In genomic region chr16:75550211-75550662, GRCh38 we compare ENCODE assay signal across 8 cellular contexts. TPM values are rescaled to one million over a fixed set of nuclear protein-coding genes. Genes with fewer than 3 reads are reported as not detected.
DNase-seq lines count a peak whose midpoint lies in the region; ATAC-seq, FAIRE-seq and TF ChIP-seq lines count a peak whose summit lies in the region.

No MANE protein-coding gene starts in this region.

- peak; percentile 56 for ATAC-seq in GM18517 (IDR thresholded peaks at IDR 0.05; ENCODE audit: unreplicated experiment)
- ATAC-seq in HG02943 (IDR thresholded peaks at IDR 0.05; ENCODE audit: low read depth, unreplicated experiment): peak; percentile 70
- ATAC-seq in HepG2: peak; percentile 45
- ATAC-seq in aorta (ENCODE audit: low FRiP score): peak; percentile 72

- H3K36me3 ChIP-seq in BLaER1 treated with 17β-estradiol and CSF1 and Interleukin-3, amounts not matched to agents 10 nM and 100 nM: no peaks in the 10 kb centered on the region
- H3K36me3 ChIP-seq in OCI-LY3 (replicated peaks; ENCODE audit: low read depth, low read length) (no peaks in the 10 kb centered on the region), HepG2 (replicated peaks in 1 of 2; ENCODE audit: control insufficient read depth in 1 of 2, insufficient read depth in 2 of 2, low read length in 2 of 2) (no peaks in the 10 kb centered on the region), aorta (ENCODE audit: control insufficient read depth in 1 of 2, insufficient read depth in 2 of 2, low read length in 1 of 2) (no peaks in the 10 kb centered on the region)

- CTCF ChIA-PET in HepG2 (lab: Yijun Ruan, JAX; ENCODE audit: low intra/inter-chr PET ratio, low total read pairs): no interaction called here

- TF ChIP-seq CTCF in OCI-LY3 (IDR thresholded peaks at IDR 0.05; ENCODE audit: low read depth, low read length) (peak; percentile 62), HepG2 (CRISPR knock-in tag; IDR thresholded peaks at IDR 0.05) (peak; percentile 81)

- H4K20me1 ChIP-seq in BLaER1 treated with 17β-estradiol and CSF1 and Interleukin-3, amounts not matched to agents 10 nM and 100 nM: no peaks in the 10 kb centered on the region
- H4K20me1 ChIP-seq in OCI-LY3 (ENCODE audit: insufficient read depth, low read length) (no peaks in the 10 kb centered on the region), HepG2 (ENCODE audit: insufficient read depth, low read length) (no peaks in the 10 kb centered on the region)

- POLR2A ChIA-PET in HepG2 (lab: Yijun Ruan, JAX): no interaction called here

- 76% methylated on average over 7 of the region's 7 CpGs for WGBS in HepG2 (ENCODE audit: low lambda C conversion rate)
- WGBS in aorta, 2 donors: 86 to 90% methylated on average over 7 of the region's 7 CpGs

- FAIRE-seq in HepG2 (lab: Jason Lieb, UNC): no peak

- peaks cover 15 to 38% (median 23%) of the 10 kb centered on the region in 10 experiments for H3K4me1 ChIP-seq in BLaER1 treated with 17β-estradiol and CSF1 and Interleukin-3, amounts not matched to agents 10 nM and 100 nM
- H3K4me1 ChIP-seq in OCI-LY3 (ENCODE audit: low read length) (peaks cover 13% of the 10 kb centered on the region), HepG2 (ENCODE audit: insufficient read depth, low read length) (peaks cover 12% of the 10 kb centered on the region; the same call in 1 of the 2 replicates), aorta (ENCODE audit: control insufficient read depth in 1 of 2, insufficient read depth in 2 of 2, low read length in 2 of 2) (no peaks in the 10 kb centered on the region)

- H3K9me3 ChIP-seq in BLaER1 treated with 17β-estradiol and CSF1 and Interleukin-3, amounts not matched to agents 10 nM and 100 nM (replicated peaks in 1 of 11): no peaks in the 10 kb centered on the region
- H3K9me3 ChIP-seq in OCI-LY3 (ENCODE audit: insufficient read depth, low read length) (no peaks in the 10 kb centered on the region), HepG2 (ENCODE audit: low read length) (no peaks in the 10 kb centered on the region), aorta (ENCODE audit: control insufficient read depth, low read length) (no peaks in the 10 kb centered on the region)

- TF ChIP-seq EP300 in HepG2 (IDR thresholded peaks at IDR 0.05; ENCODE audit: low read depth in 2 of 2, low read length in 2 of 2) (no peak), HepG2 (CRISPR knock-in tag; IDR thresholded peaks at IDR 0.05; ENCODE audit: borderline replicate concordance) (no peak)

- in situ Hi-C loops in HepG2 (cut with HindIII; ENCODE audit: extremely low pct_ligation_motif_present, low pct_unique_long_range_greater_than_20kb): no loop called here

- BruUV-seq in HepG2 (replicated peaks; lab: Mats Ljungman, UMichigan): no TSS peak

- H3K27ac ChIP-seq in BLaER1 treated with 17β-estradiol and CSF1 and Interleukin-3, amounts not matched to agents 10 nM and 100 nM: peak overlapping the region in 2 of 11 experiments; percentile 15 to 25; a peak in 1 of 22 replicates
- H3K27ac ChIP-seq in OCI-LY3 (ENCODE audit: low read length): no peak overlapping the region
- no peak overlapping the region for H3K27ac ChIP-seq in HepG2 (ENCODE audit: extremely low read length, insufficient read depth, low read length)
- no peak overlapping the region for H3K27ac ChIP-seq in aorta (ENCODE audit: low read depth in 1 of 2, low read length in 2 of 2)

- peaks cover 6% of the 10 kb centered on the region; the same call in 1 of the 2 replicates for H3K79me2 ChIP-seq in OCI-LY3 (ENCODE audit: low read length)
- no peaks in the 10 kb centered on the region for H3K79me2 ChIP-seq in HepG2 (ENCODE audit: insufficient read depth, low read length)

- DNase-seq in cerebellum (ENCODE audit: low spot score) (peak; percentile 83), HepG2 (ENCODE audit: low spot score) (peak; percentile 58), aorta (peak in 1 of 2 donors; percentile 61), GF-D8 (lab: John Stamatoyannopoulos, UW) (no peak)

- H2AFZ ChIP-seq in OCI-LY3 (ENCODE audit: low read depth, low read length): no peak overlapping the region
- no peak overlapping the region for H2AFZ ChIP-seq in HepG2 (ENCODE audit: low read length)

- H3K4me2 ChIP-seq in BLaER1 treated with 17β-estradiol and CSF1 and Interleukin-3, amounts not matched to agents 10 nM and 100 nM: peak overlapping the region; percentile 29 to 82 (median 47); a peak in 21 of 22 replicates
- H3K4me2 ChIP-seq in OCI-LY3 (ENCODE audit: low read length) (peak overlapping the region; percentile 32; the same call in 1 of the 2 replicates), HepG2 (ENCODE audit: low read depth, low read length) (peak overlapping the region; percentile 25; the same call in 1 of the 2 replicates)

- no peak for TF ChIP-seq POLR2A in HepG2 (IDR thresholded peaks at IDR 0.05; ENCODE audit: insufficient read depth in 1 of 2, low read depth in 2 of 2, low read length in 2 of 2)

- intact Hi-C loops in HepG2 (cut with micrococcal nuclease; ENCODE audit: unreplicated experiment) (loop anchor here (1.0 kb wide), 1 partner anchor 79 kb away; no protein-coding TSS in a partner anchor), aorta (cut with DNase I) (no loop called here)

- H3K9ac ChIP-seq in BLaER1 treated with 17β-estradiol and CSF1 and Interleukin-3, amounts not matched to agents 10 nM and 100 nM: no peak overlapping the region
- H3K9ac ChIP-seq in OCI-LY3 (ENCODE audit: low read length) (no peak overlapping the region), HepG2 (ENCODE audit: insufficient read depth, low read depth, low read length) (no peak overlapping the region)

- peak; percentile 53 for TF ChIP-seq RAD21 in HepG2 (CRISPR knock-in tag; IDR thresholded peaks at IDR 0.05)

- no peak overlapping the region for H3K4me3 ChIP-seq in BLaER1 treated with 17β-estradiol and CSF1 and Interleukin-3, amounts not matched to agents 10 nM and 100 nM
- H3K4me3 ChIP-seq in OCI-LY3 (ENCODE audit: low read length) (no peak overlapping the region), HepG2 (replicated peaks in 1 of 3; ENCODE audit: insufficient read depth in 1 of 3, low read depth in 2 of 3, low read length in 3 of 3) (no peak overlapping the region), aorta (ENCODE audit: low read length in 2 of 2) (no peak overlapping the region)

- peaks cover 0 to 15% (median 6%) of the 10 kb centered on the region in 11 experiments; a peak in 7 of 22 replicates for H3K27me3 ChIP-seq in BLaER1 treated with 17β-estradiol and CSF1 and Interleukin-3, amounts not matched to agents 10 nM and 100 nM
- no peaks in the 10 kb centered on the region for H3K27me3 ChIP-seq in OCI-LY3 (ENCODE audit: low read depth, low read length)
- H3K27me3 ChIP-seq in HepG2 (ENCODE audit: control insufficient read depth in 1 of 2, insufficient read depth in 2 of 2, low read length in 2 of 2): no peaks in the 10 kb centered on the region
- no peaks in the 10 kb centered on the region for H3K27me3 ChIP-seq in aorta (ENCODE audit: control insufficient read depth in 1 of 2, insufficient read depth in 2 of 2, low read length in 1 of 2)

RNA-seq across cellular contexts. Expression of gene TMEM231, which starts 5.8 kb away (rescaled TPM):
- total RNA-seq in cerebellum (21.2 TPM), HepG2 (2016; rRNA removed; fragmentation: Illumina TruSeq; extraction: Trizol) (2.3 and 3.5 TPM in 2 replicates), aorta (10 to 100 TPM in 1 of 2 donors, 1 to 10 TPM in 1; 6.8 to 10.3 TPM)
- 0.40 and 0.62 TPM in 2 replicates for total RNA-seq in HepG2 (2016; cell fraction: cytosol; rRNA removed; fragmentation: Illumina TruSeq; extraction: Trizol; ENCODE audit: low read depth)
- total RNA-seq in HepG2 (2016; cell fraction: insoluble cytoplasmic fraction; rRNA removed; fragmentation: Illumina TruSeq; extraction: Trizol): 1.3 and 3.4 TPM in 2 replicates
- total RNA-seq in HepG2 (2016; cell fraction: membrane; rRNA removed; fragmentation: Illumina TruSeq; extraction: Trizol): 1.2 and 1.5 TPM in 2 replicates
- total RNA-seq in HepG2 (2016; cell fraction: nucleus; rRNA removed; fragmentation: Illumina TruSeq; extraction: Trizol): 4.1 and 6.2 TPM in 2 replicates
- polyA plus RNA-seq in HepG2 (2011; rRNA removed) (7.4 TPM in 2 replicates), aorta (10 to 100 TPM in 1 of 2 donors, 1 to 10 TPM in 1; 2.3 to 11.0 TPM)
- 11.5 and 13.9 TPM in 2 replicates for polyA plus RNA-seq in HepG2 (2011; cell fraction: cytosol; rRNA removed)
- 4.4 and 5.8 TPM in 2 replicates for polyA plus RNA-seq in HepG2 (2011; cell fraction: nucleus; rRNA removed)
- polyA plus RNA-seq in HepG2 (2012): 2.3 and 2.7 TPM in 2 replicates
- 0.32 TPM in 2 replicates for polyA plus RNA-seq in HepG2 (2016; cell fraction: cytosol; fragmentation: Illumina TruSeq; extraction: Trizol; ENCODE audit: low read depth)
- polyA plus RNA-seq in HepG2 (2016; cell fraction: insoluble cytoplasmic fraction; fragmentation: Illumina TruSeq; extraction: Trizol; ENCODE audit: low read depth): 1.7 and 2.3 TPM in 2 replicates
- 1.2 and 1.3 TPM in 2 replicates for polyA plus RNA-seq in HepG2 (2016; cell fraction: membrane; fragmentation: Illumina TruSeq; extraction: Trizol; ENCODE audit: low read depth)
- 8.3 and 8.5 TPM in 2 replicates for polyA plus RNA-seq in HepG2 (2016; cell fraction: nucleus; fragmentation: Illumina TruSeq; extraction: Trizol; ENCODE audit: insufficient read depth, low read depth)
- polyA minus RNA-seq in HepG2 (2011; rRNA and poly(A)+ RNA removed; ENCODE audit: low replicate concordance): 19.5 and 53.3 TPM in 2 replicates
- 5.1 and 7.1 TPM in 2 replicates for polyA minus RNA-seq in HepG2 (2011; cell fraction: cytosol; rRNA and poly(A)+ RNA removed)
- 2.4 and 2.6 TPM in 2 replicates for polyA minus RNA-seq in HepG2 (2011; cell fraction: nucleus; rRNA and poly(A)+ RNA removed)

RNA-seq across cellular contexts. Expression of gene CHST5, which starts 14.3 kb away (rescaled TPM):
- total RNA-seq in cerebellum (0.45 TPM), HepG2 (2016; rRNA removed; fragmentation: Illumina TruSeq; extraction: Trizol) (not detected in 2 replicates), aorta (not detected)
- total RNA-seq in HepG2 (2016; cell fraction: cytosol; rRNA removed; fragmentation: Illumina TruSeq; extraction: Trizol; ENCODE audit: low read depth): not detected in 2 replicates
- total RNA-seq in HepG2 (2016; cell fraction: insoluble cytoplasmic fraction; rRNA removed; fragmentation: Illumina TruSeq; extraction: Trizol): not detected in 2 replicates
- not detected in 2 replicates for total RNA-seq in HepG2 (2016; cell fraction: membrane; rRNA removed; fragmentation: Illumina TruSeq; extraction: Trizol)
- total RNA-seq in HepG2 (2016; cell fraction: nucleus; rRNA removed; fragmentation: Illumina TruSeq; extraction: Trizol): not detected in 2 replicates
- polyA plus RNA-seq in HepG2 (2011; rRNA removed) (0.05 TPM in 1 of 2 replicates, not detected in the other), aorta (1 to 10 TPM in 1 of 2 donors, under 1 TPM in 1; 0.97 to 1.5 TPM)
- polyA plus RNA-seq in HepG2 (2011; cell fraction: cytosol; rRNA removed): not detected in 2 replicates
- 0.05 TPM in 1 of 2 replicates, not detected in the other for polyA plus RNA-seq in HepG2 (2011; cell fraction: nucleus; rRNA removed)
- polyA plus RNA-seq in HepG2 (2012): not detected in 2 replicates
- polyA plus RNA-seq in HepG2 (2016; cell fraction: cytosol; fragmentation: Illumina TruSeq; extraction: Trizol; ENCODE audit: low read depth): not detected in 2 replicates
- not detected in 2 replicates for polyA plus RNA-seq in HepG2 (2016; cell fraction: insoluble cytoplasmic fraction; fragmentation: Illumina TruSeq; extraction: Trizol; ENCODE audit: low read depth)
- polyA plus RNA-seq in HepG2 (2016; cell fraction: membrane; fragmentation: Illumina TruSeq; extraction: Trizol; ENCODE audit: low read depth): not detected in 2 replicates
- 0.57 and 1.3 TPM in 2 replicates for polyA plus RNA-seq in HepG2 (2016; cell fraction: nucleus; fragmentation: Illumina TruSeq; extraction: Trizol; ENCODE audit: insufficient read depth, low read depth)
- 0.30 TPM in 1 of 2 replicates, not detected in the other for polyA minus RNA-seq in HepG2 (2011; rRNA and poly(A)+ RNA removed; ENCODE audit: low replicate concordance)
- polyA minus RNA-seq in HepG2 (2011; cell fraction: cytosol; rRNA and poly(A)+ RNA removed): not detected in 2 replicates
- polyA minus RNA-seq in HepG2 (2011; cell fraction: nucleus; rRNA and poly(A)+ RNA removed): not detected in 2 replicates

RNA-seq across cellular contexts. Expression of gene GABARAPL2, which starts 15.9 kb away (rescaled TPM):
- total RNA-seq in cerebellum (62.2 TPM), HepG2 (2016; rRNA removed; fragmentation: Illumina TruSeq; extraction: Trizol) (76.4 and 82.4 TPM in 2 replicates), aorta (100 to 1,000 TPM; 106 to 154 TPM)
- 25.3 and 25.9 TPM in 2 replicates for total RNA-seq in HepG2 (2016; cell fraction: cytosol; rRNA removed; fragmentation: Illumina TruSeq; extraction: Trizol; ENCODE audit: low read depth)
- 72.8 and 81.6 TPM in 2 replicates for total RNA-seq in HepG2 (2016; cell fraction: insoluble cytoplasmic fraction; rRNA removed; fragmentation: Illumina TruSeq; extraction: Trizol)
- total RNA-seq in HepG2 (2016; cell fraction: membrane; rRNA removed; fragmentation: Illumina TruSeq; extraction: Trizol): 40.7 and 44.8 TPM in 2 replicates
- 37.2 and 37.9 TPM in 2 replicates for total RNA-seq in HepG2 (2016; cell fraction: nucleus; rRNA removed; fragmentation: Illumina TruSeq; extraction: Trizol)
- polyA plus RNA-seq in HepG2 (2011; rRNA removed) (68.4 and 83.0 TPM in 2 replicates), aorta (100 to 1,000 TPM; 198 to 237 TPM)
- polyA plus RNA-seq in HepG2 (2011; cell fraction: cytosol; rRNA removed): 91.5 and 99.2 TPM in 2 replicates
- 31.2 and 42.4 TPM in 2 replicates for polyA plus RNA-seq in HepG2 (2011; cell fraction: nucleus; rRNA removed)
- 103 and 127 TPM in 2 replicates for polyA plus RNA-seq in HepG2 (2012)
- 30.1 and 37.1 TPM in 2 replicates for polyA plus RNA-seq in HepG2 (2016; cell fraction: cytosol; fragmentation: Illumina TruSeq; extraction: Trizol; ENCODE audit: low read depth)
- 109 and 111 TPM in 2 replicates for polyA plus RNA-seq in HepG2 (2016; cell fraction: insoluble cytoplasmic fraction; fragmentation: Illumina TruSeq; extraction: Trizol; ENCODE audit: low read depth)
- polyA plus RNA-seq in HepG2 (2016; cell fraction: membrane; fragmentation: Illumina TruSeq; extraction: Trizol; ENCODE audit: low read depth): 35.7 and 43.9 TPM in 2 replicates
- polyA plus RNA-seq in HepG2 (2016; cell fraction: nucleus; fragmentation: Illumina TruSeq; extraction: Trizol; ENCODE audit: insufficient read depth, low read depth): 65.5 and 77.4 TPM in 2 replicates
- polyA minus RNA-seq in HepG2 (2011; rRNA and poly(A)+ RNA removed; ENCODE audit: low replicate concordance): 12.0 and 14.3 TPM in 2 replicates
- polyA minus RNA-seq in HepG2 (2011; cell fraction: cytosol; rRNA and poly(A)+ RNA removed): 26.7 and 35.4 TPM in 2 replicates
- polyA minus RNA-seq in HepG2 (2011; cell fraction: nucleus; rRNA and poly(A)+ RNA removed): 20.6 and 27.5 TPM in 2 replicates

RNA-seq across cellular contexts. Expression of gene CHST6, which starts 55.0 kb away (rescaled TPM):
- total RNA-seq in cerebellum (3.1 TPM), HepG2 (2016; rRNA removed; fragmentation: Illumina TruSeq; extraction: Trizol) (0.32 and 0.91 TPM in 2 replicates), aorta (1 to 10 TPM; 2.4 to 6.0 TPM)
- total RNA-seq in HepG2 (2016; cell fraction: cytosol; rRNA removed; fragmentation: Illumina TruSeq; extraction: Trizol; ENCODE audit: low read depth): 0.09 and 0.20 TPM in 2 replicates
- 0.61 and 1.1 TPM in 2 replicates for total RNA-seq in HepG2 (2016; cell fraction: insoluble cytoplasmic fraction; rRNA removed; fragmentation: Illumina TruSeq; extraction: Trizol)
- total RNA-seq in HepG2 (2016; cell fraction: membrane; rRNA removed; fragmentation: Illumina TruSeq; extraction: Trizol): 0.28 and 0.38 TPM in 2 replicates
- 0.71 and 1.1 TPM in 2 replicates for total RNA-seq in HepG2 (2016; cell fraction: nucleus; rRNA removed; fragmentation: Illumina TruSeq; extraction: Trizol)
- polyA plus RNA-seq in HepG2 (2011; rRNA removed) (0.18 and 0.25 TPM in 2 replicates), aorta (under 1 TPM; 0.49 to 0.88 TPM)
- polyA plus RNA-seq in HepG2 (2011; cell fraction: cytosol; rRNA removed): 0.10 and 0.28 TPM in 2 replicates
- 0.83 and 1.0 TPM in 2 replicates for polyA plus RNA-seq in HepG2 (2011; cell fraction: nucleus; rRNA removed)
- polyA plus RNA-seq in HepG2 (2012): 0.11 and 0.16 TPM in 2 replicates
- polyA plus RNA-seq in HepG2 (2016; cell fraction: cytosol; fragmentation: Illumina TruSeq; extraction: Trizol; ENCODE audit: low read depth): 0.14 and 0.16 TPM in 2 replicates
- polyA plus RNA-seq in HepG2 (2016; cell fraction: insoluble cytoplasmic fraction; fragmentation: Illumina TruSeq; extraction: Trizol; ENCODE audit: low read depth): 0.24 and 0.36 TPM in 2 replicates
- 0.13 and 0.16 TPM in 2 replicates for polyA plus RNA-seq in HepG2 (2016; cell fraction: membrane; fragmentation: Illumina TruSeq; extraction: Trizol; ENCODE audit: low read depth)
- polyA plus RNA-seq in HepG2 (2016; cell fraction: nucleus; fragmentation: Illumina TruSeq; extraction: Trizol; ENCODE audit: insufficient read depth, low read depth): 1.00 and 1.2 TPM in 2 replicates
- polyA minus RNA-seq in HepG2 (2011; rRNA and poly(A)+ RNA removed; ENCODE audit: low replicate concordance): 0.58 and 2.4 TPM in 2 replicates
- polyA minus RNA-seq in HepG2 (2011; cell fraction: cytosol; rRNA and poly(A)+ RNA removed): 0.40 and 0.62 TPM in 2 replicates
- polyA minus RNA-seq in HepG2 (2011; cell fraction: nucleus; rRNA and poly(A)+ RNA removed): 0.13 and 0.50 TPM in 2 replicates
